1 cellular context compared by ENCODE assay signal in the genomic region with DNA sequence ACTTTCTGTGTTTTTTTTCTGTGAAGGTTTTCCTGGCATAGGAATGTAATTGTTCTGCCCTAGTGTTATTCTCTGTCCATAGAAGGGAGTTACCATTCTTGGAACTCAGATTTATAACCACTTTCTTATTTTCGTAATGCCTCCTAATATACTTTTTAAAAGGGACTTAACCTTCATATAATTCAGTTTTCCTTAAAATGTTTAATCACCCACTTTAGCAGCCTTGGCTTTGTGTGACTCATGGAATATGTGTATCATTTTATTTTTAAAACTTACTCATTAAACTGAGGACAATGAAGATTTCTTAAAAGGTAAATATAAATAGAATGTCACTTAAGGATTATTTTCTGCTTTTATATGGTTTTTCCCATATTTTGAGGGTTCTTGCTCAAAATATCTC.
TF ChIP-seq lines count a peak whose summit lies in the region.

No MANE protein-coding gene starts in this region.

TF ChIP-seq in HEK293, 187 proteins besides CTCF, POLR2A, EP300 and RAD21 (continued from another document):
- TF ChIP-seq, protein P1, sequence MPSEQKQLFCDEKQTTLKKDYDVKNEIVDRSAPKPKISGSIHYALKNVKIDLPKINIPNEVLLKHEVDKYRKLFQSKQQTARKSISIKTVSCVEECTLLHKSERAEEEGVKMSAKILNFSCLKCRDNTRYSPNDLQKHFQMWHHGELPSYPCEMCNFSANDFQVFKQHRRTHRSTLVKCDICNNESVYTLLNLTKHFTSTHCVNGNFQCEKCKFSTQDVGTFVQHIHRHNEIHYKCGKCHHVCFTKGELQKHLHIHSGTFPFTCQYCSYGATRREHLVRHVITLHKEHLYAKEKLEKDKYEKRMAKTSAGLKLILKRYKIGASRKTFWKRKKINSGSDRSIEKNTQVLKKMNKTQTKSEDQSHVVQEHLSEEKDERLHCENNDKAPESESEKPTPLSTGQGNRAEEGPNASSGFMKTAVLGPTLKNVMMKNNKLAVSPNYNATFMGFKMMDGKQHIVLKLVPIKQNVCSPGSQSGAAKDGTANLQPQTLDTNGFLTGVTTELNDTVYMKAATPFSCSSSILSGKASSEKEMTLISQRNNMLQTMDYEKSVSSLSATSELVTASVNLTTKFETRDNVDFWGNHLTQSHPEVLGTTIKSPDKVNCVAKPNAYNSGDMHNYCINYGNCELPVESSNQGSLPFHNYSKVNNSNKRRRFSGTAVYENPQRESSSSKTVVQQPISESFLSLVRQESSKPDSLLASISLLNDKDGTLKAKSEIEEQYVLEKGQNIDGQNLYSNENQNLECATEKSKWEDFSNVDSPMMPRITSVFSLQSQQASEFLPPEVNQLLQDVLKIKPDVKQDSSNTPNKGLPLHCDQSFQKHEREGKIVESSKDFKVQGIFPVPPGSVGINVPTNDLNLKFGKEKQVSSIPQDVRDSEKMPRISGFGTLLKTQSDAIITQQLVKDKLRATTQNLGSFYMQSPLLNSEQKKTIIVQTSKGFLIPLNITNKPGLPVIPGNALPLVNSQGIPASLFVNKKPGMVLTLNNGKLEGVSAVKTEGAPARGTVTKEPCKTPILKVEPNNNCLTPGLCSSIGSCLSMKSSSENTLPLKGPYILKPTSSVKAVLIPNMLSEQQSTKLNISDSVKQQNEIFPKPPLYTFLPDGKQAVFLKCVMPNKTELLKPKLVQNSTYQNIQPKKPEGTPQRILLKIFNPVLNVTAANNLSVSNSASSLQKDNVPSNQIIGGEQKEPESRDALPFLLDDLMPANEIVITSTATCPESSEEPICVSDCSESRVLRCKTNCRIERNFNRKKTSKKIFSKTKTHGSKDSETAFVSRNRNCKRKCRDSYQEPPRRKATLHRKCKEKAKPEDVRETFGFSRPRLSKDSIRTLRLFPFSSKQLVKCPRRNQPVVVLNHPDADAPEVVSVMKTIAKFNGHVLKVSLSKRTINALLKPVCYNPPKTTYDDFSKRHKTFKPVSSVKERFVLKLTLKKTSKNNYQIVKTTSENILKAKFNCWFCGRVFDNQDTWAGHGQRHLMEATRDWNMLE (tag by site-specific recombination; conservative IDR thresholded peaks at IDR 0.05; ENCODE audit: low read depth), result no peak
